In genomic region chr1:205072286-205072685, GRCh38 we compare ENCODE assay signal across 21 cellular contexts. TPM values are rescaled to one million over a fixed set of nuclear protein-coding genes. Genes with fewer than 3 reads are reported as not detected.
A peak's percentile ranks its signal among the peaks of the same experiment; 100 is the strongest.
DNase-seq lines count a peak whose midpoint lies in the region; ATAC-seq and TF ChIP-seq lines count a peak whose summit lies in the region.
"Had no signal": no experiment of that assay in that cellular context is flagged by ENCODE, and none has a peak within 500 bp of the region (broad histone marks: within the 10 kb centered on the region; RNA-seq: fewer than 3 reads in every experiment).

No MANE protein-coding gene starts in this region.

- H3K27me3 Mint-ChIP-seq in activated T-cell treated with anti-CD3 and anti-CD28 coated beads, Interleukin-2, amount 50 U/mL, for 24 hours, result no peaks in the 10 kb centered on the region
- no peaks in the 10 kb centered on the region for H3K27me3 Mint-ChIP-seq in activated T-cell treated with anti-CD3 and anti-CD28 coated beads, Interleukin-2, amount 50 U/mL, for 4 hours (ENCODE audit: low read depth)
- H3K27me3 Mint-ChIP-seq: B cell had no signal

- H3K27ac Mint-ChIP-seq in activated T-cell treated with anti-CD3 and anti-CD28 coated beads, Interleukin-2, amount 50 U/mL, for 24 hours, result no peak overlapping the region
- H3K27ac Mint-ChIP-seq: B cell; CD8-positive, alpha-beta T cell; GM23338 had no signal

- H3K27me3 ChIP-seq in dorsolateral prefrontal cortex (no peaks in the 10 kb centered on the region), lower lobe of right lung (ENCODE audit: low read depth) (no peaks in the 10 kb centered on the region)
- H3K27me3 ChIP-seq: BLaER1 treated with 17β-estradiol and CSF1 and Interleukin-3, amounts not matched to agents 10 nM and 100 nM had no signal

- DNase-seq in activated T-cell treated with anti-CD3 and anti-CD28 coated beads, Interleukin-2, amount 50 U/mL, for 24 hours, result peak; percentile 8
- DNase-seq in activated T-cell treated with anti-CD3 and anti-CD28 coated beads, Interleukin-2, amount 50 U/mL, for 4 hours, result no peak
- no peak for DNase-seq in dorsolateral prefrontal cortex
- DNase-seq in substantia nigra (lab: John Stamatoyannopoulos, UW), result no peak
- no peak for DNase-seq in lower lobe of right lung
- no peak for DNase-seq in activated CD4-positive, alpha-beta T cell treated with anti-CD3 and anti-CD28 coated beads, Interleukin-2, amount 50 U/mL, for 4 hours
- no peak for DNase-seq in NCI-H146 treated with DMSO at 0.1 percent for 48 hours (lab: John Stamatoyannopoulos, UW; ENCODE audit: unreplicated experiment)
- DNase-seq: 8988T; Calu3; CD8-positive, alpha-beta T cell; DMS 273 treated with DMSO at 0.1 percent for 48 hours; DMS53; DND-41; EL; HCEC 1CT had no signal

- H3K36me3 ChIP-seq in lower lobe of right lung, result no peaks in the 10 kb centered on the region
- H3K36me3 ChIP-seq: BLaER1 treated with 17β-estradiol and CSF1 and Interleukin-3, amounts not matched to agents 10 nM and 100 nM had no signal

- H3K9me3 ChIP-seq in lower lobe of right lung, result no peaks in the 10 kb centered on the region
- H3K9me3 ChIP-seq: BLaER1 treated with 17β-estradiol and CSF1 and Interleukin-3, amounts not matched to agents 10 nM and 100 nM had no signal

- intact Hi-C loops in dorsolateral prefrontal cortex (cut with DNase I) (no loop called here), lower lobe of right lung (cut with DNase I) (no loop called here)

- no peak overlapping the region for H3K4me3 ChIP-seq in dorsolateral prefrontal cortex
- H3K4me3 ChIP-seq in lower lobe of right lung, result no peak overlapping the region
- H3K4me3 ChIP-seq: BLaER1 treated with 17β-estradiol and CSF1 and Interleukin-3, amounts not matched to agents 10 nM and 100 nM; GM23338 had no signal

- H3K27ac ChIP-seq in dorsolateral prefrontal cortex, result peak overlapping the region in 46 of 59 donors; percentile 0 to 80 (median 64)
- H3K27ac ChIP-seq in substantia nigra (ENCODE audit: low read depth, low read length, poor library complexity, severe bottlenecking), result peak overlapping the region; percentile 64
- H3K27ac ChIP-seq in lower lobe of right lung, result no peak overlapping the region
- H3K27ac ChIP-seq: BLaER1 treated with 17β-estradiol and CSF1 and Interleukin-3, amounts not matched to agents 10 nM and 100 nM had no signal

- no peaks in the 10 kb centered on the region for H3K9me3 Mint-ChIP-seq in activated T-cell treated with anti-CD3 and anti-CD28 coated beads, Interleukin-2, amount 50 U/mL, for 24 hours
- H3K9me3 Mint-ChIP-seq in activated T-cell treated with anti-CD3 and anti-CD28 coated beads, Interleukin-2, amount 50 U/mL, for 4 hours, result no peaks in the 10 kb centered on the region
- H3K9me3 Mint-ChIP-seq: CD8-positive, alpha-beta T cell; GM23338 had no signal

- no peaks in the 10 kb centered on the region for H3K36me3 Mint-ChIP-seq in activated T-cell treated with anti-CD3 and anti-CD28 coated beads, Interleukin-2, amount 50 U/mL, for 24 hours (ENCODE audit: low read depth)
- no peaks in the 10 kb centered on the region for H3K36me3 Mint-ChIP-seq in activated T-cell treated with anti-CD3 and anti-CD28 coated beads, Interleukin-2, amount 50 U/mL, for 4 hours (ENCODE audit: insufficient read depth)
- H3K36me3 Mint-ChIP-seq: CD8-positive, alpha-beta T cell had no signal

- no peaks in the 10 kb centered on the region for H3K4me1 ChIP-seq in lower lobe of right lung

- no peak for TF ChIP-seq CTCF in dorsolateral prefrontal cortex (IDR thresholded peaks at IDR 0.05 in 54 of 56, conservative IDR thresholded peaks at IDR 0.05 in 2 of 56; ENCODE audit: low read depth in 1 of 56, partially characterized antibody in 56 of 56)
- TF ChIP-seq CTCF in lower lobe of right lung (IDR thresholded peaks at IDR 0.05), result no peak

- no peak for ATAC-seq in activated T-cell treated with anti-CD3 and anti-CD28 coated beads, Interleukin-2, amount 50 U/mL, for 4 hours
- ATAC-seq in lower lobe of right lung, result no peak
- ATAC-seq: CD8-positive, alpha-beta T cell; GM23338 had no signal

- H3K4me3 Mint-ChIP-seq in activated T-cell treated with anti-CD3 and anti-CD28 coated beads, Interleukin-2, amount 50 U/mL, for 24 hours, result no peak overlapping the region
- no peak overlapping the region for H3K4me3 Mint-ChIP-seq in activated T-cell treated with anti-CD3 and anti-CD28 coated beads, Interleukin-2, amount 50 U/mL, for 4 hours
- H3K4me3 Mint-ChIP-seq: B cell; CD8-positive, alpha-beta T cell; GM23338 had no signal

- no peaks in the 10 kb centered on the region for H3K4me1 Mint-ChIP-seq in activated T-cell treated with anti-CD3 and anti-CD28 coated beads, Interleukin-2, amount 50 U/mL, for 24 hours (ENCODE audit: low read depth)
- H3K4me1 Mint-ChIP-seq in activated T-cell treated with anti-CD3 and anti-CD28 coated beads, Interleukin-2, amount 50 U/mL, for 4 hours (ENCODE audit: low read depth), result no peaks in the 10 kb centered on the region
- H3K4me1 Mint-ChIP-seq: B cell had no signal

RNA-seq across cellular contexts. Expression of gene TMEM81, which starts 12.0 kb away (rescaled TPM):
- total RNA-seq in activated T-cell treated with anti-CD3 and anti-CD28 coated beads, Interleukin-2, amount 50 U/mL, for 4 hours, result 1 to 10 TPM; 2.3 to 3.1 (median 2.9) TPM
- total RNA-seq in dorsolateral prefrontal cortex, result 10 to 100 TPM in 39 of 120 experiments, 1 to 10 TPM in 81; 4.7 to 14.8 (median 8.4) TPM
- total RNA-seq in lower lobe of right lung, result 4.1 TPM

RNA-seq across cellular contexts. Expression of gene CNTN2, which starts 29.3 kb away (rescaled TPM):
- not detected for total RNA-seq in activated T-cell treated with anti-CD3 and anti-CD28 coated beads, Interleukin-2, amount 50 U/mL, for 4 hours
- 1,000 to 10,000 TPM in 1 of 120 experiments, 100 to 1,000 TPM in 115, 10 to 100 TPM in 4; 87.4 to 1,120 (median 263) TPM for total RNA-seq in dorsolateral prefrontal cortex
- not detected for total RNA-seq in lower lobe of right lung
- total RNA-seq: A673; B cell; Calu3; CD8-positive, alpha-beta T cell; G401; HT-29 had no signal

RNA-seq across cellular contexts. Expression of gene RBBP5, which starts 49.5 kb away (rescaled TPM):
- 10 to 100 TPM; 27.4 to 36.2 (median 31.2) TPM for total RNA-seq in activated T-cell treated with anti-CD3 and anti-CD28 coated beads, Interleukin-2, amount 50 U/mL, for 4 hours
- total RNA-seq in dorsolateral prefrontal cortex (10 to 100 TPM; 14.3 to 46.6 (median 24.8) TPM), lower lobe of right lung (17.9 TPM)

Comparison
In these comparisons a context has a peak if more than half of its experiments do, and no peak if none do; other contexts are left out.
1. RNA of gene CNTN2, which starts 29.3 kb away (total RNA-seq): 87.4 to 1,120 TPM in dorsolateral prefrontal cortex; not detected in lower lobe of right lung (single experiment) and not detected in activated T-cell treated with anti-CD3 and anti-CD28 coated beads, Interleukin-2, amount 50 U/mL, for 4 hours; every median in the first group is over 10 times any median in the second.